ENCODE assay signal across 8 cellular contexts in genomic region chr9:35096035-35096849, GRCh38. TPM values are rescaled to one million over a fixed set of nuclear protein-coding genes. Genes with fewer than 3 reads are reported as not detected.
DNase-seq lines count a peak whose midpoint lies in the region; ATAC-seq and TF ChIP-seq lines count a peak whose summit lies in the region.

TSS of gene PIGO (minus strand) at chr9:35096591. CDS start at chr9:35095565, 1,026 bp downstream.

- H3K27ac ChIP-seq in endodermal cell (ENCODE audit: low read depth, low read length) (peak within 1 kb of the TSS; percentile 87), mesodermal cell (ENCODE audit: low read depth, low read length, severe bottlenecking) (peak within 1 kb of the TSS; percentile 94)

- H3K27ac Mint-ChIP-seq in activated CD8-positive, alpha-beta memory T cell treated with anti-CD3 and anti-CD28 coated beads, Interleukin-2, amount 10 ng/mL, durations not matched to agents 7 days and 5 days: peak within 1 kb of the TSS; percentile 90
- peak within 1 kb of the TSS; percentile 96 for H3K27ac Mint-ChIP-seq in endodermal cell

- H3K4me3 ChIP-seq in endodermal cell (ENCODE audit: low read length): peak within 1 kb of the TSS; percentile 89
- peak within 1 kb of the TSS; percentile 82 for H3K4me3 ChIP-seq in mesodermal cell (ENCODE audit: extremely low read depth, insufficient read depth, low read length, poor library complexity, severe bottlenecking)

- CTCF ChIA-PET in activated CD8-positive, alpha-beta memory T cell treated with anti-CD3 and anti-CD28 coated beads, Interleukin-2, amount 10 ng/mL, durations not matched to agents 7 days and 5 days (lab: Charles Lee): interaction anchor here (1.2 to 6.1 kb wide), 14 partner anchors 9 to 197 kb away, joined by 3 to 69 read pairs (median 6); partner anchors contain the start of genes ATOSB, FANCG and VCP

- H3K36me3 Mint-ChIP-seq in activated CD8-positive, alpha-beta memory T cell treated with anti-CD3 and anti-CD28 coated beads, Interleukin-2, amount 10 ng/mL, durations not matched to agents 7 days and 5 days: peaks cover 21% of the 10 kb centered on the region
- peaks cover 47% of the 10 kb centered on the region for H3K36me3 Mint-ChIP-seq in endodermal cell (ENCODE audit: low read depth)

- H3K4me3 Mint-ChIP-seq in activated CD8-positive, alpha-beta memory T cell treated with anti-CD3 and anti-CD28 coated beads, Interleukin-2, amount 10 ng/mL, durations not matched to agents 7 days and 5 days: peak within 1 kb of the TSS; percentile 84
- H3K4me3 Mint-ChIP-seq in endodermal cell: peak within 1 kb of the TSS; percentile 76

- H3K4me1 ChIP-seq in endodermal cell (ENCODE audit: control insufficient read depth, insufficient read depth, low read length) (no peaks in the 10 kb centered on the region), mesodermal cell (ENCODE audit: control insufficient read depth, insufficient read depth, low read length, poor library complexity, severe bottlenecking) (no peaks in the 10 kb centered on the region)

- peaks cover 42% of the 10 kb centered on the region for H3K4me1 Mint-ChIP-seq in activated CD8-positive, alpha-beta memory T cell treated with anti-CD3 and anti-CD28 coated beads, Interleukin-2, amount 10 ng/mL, durations not matched to agents 7 days and 5 days
- H3K4me1 Mint-ChIP-seq in endodermal cell: no peaks in the 10 kb centered on the region

- TF ChIP-seq CTCF in endodermal cell (conservative IDR thresholded peaks at IDR 0.05): peak; percentile 82

- H3K27me3 ChIP-seq in endodermal cell (ENCODE audit: control insufficient read depth, insufficient read depth, low read length, poor library complexity, severe bottlenecking): no peaks in the 10 kb centered on the region

- peak; percentile 84 for ATAC-seq in GM19467 (IDR thresholded peaks at IDR 0.05; ENCODE audit: unreplicated experiment)
- ATAC-seq in activated CD8-positive, alpha-beta memory T cell treated with anti-CD3 and anti-CD28 coated beads, Interleukin-2, amount 10 ng/mL, durations not matched to agents 7 days and 5 days: peak; percentile 95

- 3 to 6% methylated on average over 12 to 53 of the region's 53 CpGs for WGBS in endodermal cell (ENCODE audit: insufficient coverage in 1 of 2, insufficient read length in 1 of 2), 2 experiments
- 0 to 1% methylated on average over 35 to 43 of the region's 53 CpGs for WGBS in mesodermal cell (ENCODE audit: insufficient coverage in 2 of 2), 2 experiments

- no peaks in the 10 kb centered on the region for H3K27me3 Mint-ChIP-seq in activated CD8-positive, alpha-beta memory T cell treated with anti-CD3 and anti-CD28 coated beads, Interleukin-2, amount 10 ng/mL, durations not matched to agents 7 days and 5 days
- H3K27me3 Mint-ChIP-seq in endodermal cell (ENCODE audit: insufficient read depth): no peaks in the 10 kb centered on the region

- H3K9me3 ChIP-seq in endodermal cell (ENCODE audit: control insufficient read depth, low read length) (no peaks in the 10 kb centered on the region), mesodermal cell (ENCODE audit: control insufficient read depth, low read length) (no peaks in the 10 kb centered on the region)

- H3K36me3 ChIP-seq in endodermal cell (ENCODE audit: control insufficient read depth, insufficient read depth, low read length): peaks cover 34% of the 10 kb centered on the region
- H3K36me3 ChIP-seq in mesodermal cell (ENCODE audit: control insufficient read depth, insufficient read depth, low read length): peaks cover 45% of the 10 kb centered on the region

- H3K9me3 Mint-ChIP-seq in activated CD8-positive, alpha-beta memory T cell treated with anti-CD3 and anti-CD28 coated beads, Interleukin-2, amount 10 ng/mL, durations not matched to agents 7 days and 5 days (ENCODE audit: low read depth): no peaks in the 10 kb centered on the region
- no peaks in the 10 kb centered on the region for H3K9me3 Mint-ChIP-seq in endodermal cell

- DNase-seq in COLO829 (ENCODE audit: low spot score) (peak; percentile 83), HPDE6-E6E7 (ENCODE audit: extremely low spot score) (peak; percentile 88), NOMO-1 treated with DMSO at 0.1 percent for 48 hours (lab: John Stamatoyannopoulos, UW; ENCODE audit: unreplicated experiment) (peak; percentile 93), endodermal cell (peak; percentile 97)
- DNase-seq in activated CD8-positive, alpha-beta memory T cell treated with anti-CD3 and anti-CD28 coated beads, Interleukin-2, amount 10 ng/mL, durations not matched to agents 7 days and 5 days: peak; percentile 92
- DNase-seq in stimulated activated CD8-positive, alpha-beta memory T cell treated with anti-CD3 and anti-CD28 coated beads, Interleukin-15, amount 100 ng/mL, for 48 hours (ENCODE audit: low read depth in 2 of 2): peak; percentile 84 to 86

- peak within 1 kb of the TSS; percentile 95 for H3K9ac ChIP-seq in endodermal cell (ENCODE audit: extremely low read depth, low read length, poor library complexity, severe bottlenecking)

RNA-seq across cellular contexts. Expression of gene PIGO, which starts in this region (rescaled TPM):
- total RNA-seq in activated CD8-positive, alpha-beta memory T cell treated with anti-CD3 and anti-CD28 coated beads, Interleukin-2, amount 10 ng/mL, durations not matched to agents 7 days and 5 days: 10 to 100 TPM; 28.5 to 31.6 TPM
- 10 to 100 TPM; 29.6 to 34.9 TPM for total RNA-seq in endodermal cell
- 21.1 TPM for polyA plus RNA-seq in endodermal cell (2013, experiment 1 of 2)
- polyA plus RNA-seq in endodermal cell (2013, experiment 2 of 2): 21.6 TPM
- 22.2 TPM for polyA plus RNA-seq in mesodermal cell (2013, experiment 1 of 2)
- 17.9 TPM for polyA plus RNA-seq in mesodermal cell (2013, experiment 2 of 2)

Comparison
In these comparisons a context has a peak if more than half of its experiments do, and no peak if none do; other contexts are left out.
1. Peak in every context shown above with its lines: DNase-seq, ATAC-seq, H3K4me3 ChIP-seq and H3K27ac ChIP-seq.